ENCODE assay signal across 1 cellular context in genomic region chr4:89416968-89417367, GRCh38.
TF ChIP-seq lines count a peak whose summit lies in the region.

No MANE protein-coding gene starts in this region.

TF ChIP-seq in HCT116, 20 proteins besides CTCF, POLR2A, EP300 and RAD21 (continued from another document):
- TF ChIP-seq CEBPB (IDR thresholded peaks at IDR 0.05; ENCODE audit: low read depth) (no peak), ZBTB33 (IDR thresholded peaks at IDR 0.05; ENCODE audit: extremely low read depth, insufficient replicate concordance, low read length) (no peak)
TF ChIP-seq in HCT116: peak in this region for 2.
